Comparison of ENCODE assay signal across 19 cellular contexts in genomic region chr14:35858521-35859209, GRCh38. TPM values are rescaled to one million over a fixed set of nuclear protein-coding genes. Genes with fewer than 3 reads are reported as not detected.
A peak's percentile ranks its signal among the peaks of the same experiment; 100 is the strongest.
DNase-seq lines count a peak whose midpoint lies in the region; ATAC-seq, FAIRE-seq and TF ChIP-seq lines count a peak whose summit lies in the region.
"Had no signal": no experiment of that assay in that cellular context is flagged by ENCODE, and none has a peak within 500 bp of the region (broad histone marks: within the 10 kb centered on the region; RNA-seq: fewer than 3 reads in every experiment).

No MANE protein-coding gene starts in this region.

- 90% methylated on average over 7 of the region's 7 CpGs for WGBS in SK-N-SH (ENCODE audit: low lambda C conversion rate)
- WGBS in right lobe of liver (ENCODE audit: insufficient coverage, low coverage, low lambda C conversion rate, missing lambda C conversion rate): 92% methylated on average over 3 of the region's 7 CpGs
- WGBS in gastroesophageal sphincter (ENCODE audit: low coverage in 1 of 2), 2 donors: 93 to 100% methylated on average over 3 to 4 of the region's 7 CpGs

- peak; percentile 6 for DNase-seq in H54 (ENCODE audit: insufficient read length, low spot score)
- no peak for DNase-seq in SK-N-SH
- DNase-seq in myocyte (ENCODE audit: low read depth): peak; percentile 32
- no peak for DNase-seq in activated CD4-positive, CD25-positive, alpha-beta regulatory T cell (lab: John Stamatoyannopoulos, UW)
- DNase-seq in right lobe of liver: no peak
- no peak for DNase-seq in left cardiac atrium
- DNase-seq: amygdala; DMS 273 treated with DMSO at 0.1 percent for 48 hours; left ventricle myocardium inferior; NCI-H1105; NCI-H2107; stimulated activated CD4-positive, alpha-beta T cell treated with anti-CD3 and anti-CD28 coated beads, Interleukin-4, amount 100 ng/mL, for 4 hours had no signal

- H3K27ac ChIP-seq in SK-N-SH (ENCODE audit: low read depth in 2 of 2, low read length in 1 of 2) (no peak overlapping the region), right lobe of liver (no peak overlapping the region), gastroesophageal sphincter (no peak overlapping the region)
- H3K27ac ChIP-seq: coronary artery, left ventricle myocardium inferior, skin epidermis, VCaP had no signal

- CTCF ChIA-PET in SK-N-SH (lab: Yijun Ruan, JAX): interaction anchor here (0.7 to 1.2 kb wide), 2 partner anchors 37 to 100 kb away, joined by 3 read pairs; no protein-coding TSS in a partner anchor

- H3K4me3 ChIP-seq in SK-N-SH (ENCODE audit: low read depth in 2 of 2, low read length in 1 of 2): no peak overlapping the region
- H3K4me3 ChIP-seq in right lobe of liver: no peak overlapping the region
- no peak overlapping the region for H3K4me3 ChIP-seq in gastroesophageal sphincter
- H3K4me3 ChIP-seq: coronary artery, left ventricle myocardium inferior, skin epidermis had no signal

- H3K4me1 ChIP-seq in SK-N-SH (ENCODE audit: control insufficient read depth in 1 of 2, insufficient read depth in 2 of 2, low read depth in 1 of 2, low read length in 1 of 2) (peaks cover 0 to 8% of the 10 kb centered on the region in 2 experiments; a peak in 2 of 4 replicates), right lobe of liver (no peaks in the 10 kb centered on the region), gastroesophageal sphincter (no peaks in the 10 kb centered on the region)

- H3K9me2 ChIP-seq in SK-N-SH: no peaks in the 10 kb centered on the region

- H2AFZ ChIP-seq in SK-N-SH (ENCODE audit: low read depth): no peak overlapping the region

- TF ChIP-seq POLR2A in H54 (IDR thresholded peaks at IDR 0.05; ENCODE audit: low read depth, low read length) (no peak), right lobe of liver (IDR thresholded peaks at IDR 0.05) (no peak), gastroesophageal sphincter (IDR thresholded peaks at IDR 0.05) (no peak)

- FAIRE-seq in H54 (lab: Jason Lieb, UNC): no peak
- FAIRE-seq: GM18507, RCC 7860 had no signal

- peak; percentile 90 for ATAC-seq in esophagus mucosa
- ATAC-seq in right lobe of liver: no peak
- no peak for ATAC-seq in left cardiac atrium
- ATAC-seq in gastroesophageal sphincter: no peak

- no peak for TF ChIP-seq EP300 in SK-N-SH (IDR thresholded peaks at IDR 0.05; ENCODE audit: borderline replicate concordance in 1 of 2, low read depth in 1 of 2, low read length in 1 of 2)
- no peak for TF ChIP-seq EP300 in gastroesophageal sphincter (IDR thresholded peaks at IDR 0.05)

- H3K27me3 ChIP-seq in SK-N-SH (ENCODE audit: insufficient read depth): no peaks in the 10 kb centered on the region
- no peaks in the 10 kb centered on the region for H3K27me3 ChIP-seq in right lobe of liver
- no peaks in the 10 kb centered on the region for H3K27me3 ChIP-seq in gastroesophageal sphincter

- intact Hi-C loops in right lobe of liver (cut with DNase I): no loop called here
- intact Hi-C loops in left cardiac atrium (cut with DNase I): no loop called here

- POLR2A ChIA-PET in SK-N-SH (lab: Yijun Ruan, JAX): no interaction called here

- H3K4me2 ChIP-seq in SK-N-SH: no peak overlapping the region

- TF ChIP-seq CTCF in SK-N-SH (IDR thresholded peaks at IDR 0.05): no peak
- no peak for TF ChIP-seq CTCF in right lobe of liver (IDR thresholded peaks at IDR 0.05)
- no peak for TF ChIP-seq CTCF in gastroesophageal sphincter (IDR thresholded peaks at IDR 0.05)

- H3K9me3 ChIP-seq in SK-N-SH (no peaks in the 10 kb centered on the region), right lobe of liver (no peaks in the 10 kb centered on the region), gastroesophageal sphincter (no peaks in the 10 kb centered on the region)
- H3K9me3 ChIP-seq: left ventricle myocardium inferior had no signal

- no peaks in the 10 kb centered on the region for H3F3A ChIP-seq in SK-N-SH (replicated peaks; ENCODE audit: insufficient read depth)

- no peak for TF ChIP-seq RAD21 in SK-N-SH (IDR thresholded peaks at IDR 0.05; ENCODE audit: low read length)

- no peak overlapping the region for H3K9ac ChIP-seq in SK-N-SH

- no peaks in the 10 kb centered on the region for H4K20me1 ChIP-seq in SK-N-SH (ENCODE audit: insufficient read depth)

- H3K36me3 ChIP-seq in SK-N-SH (replicated peaks in 1 of 2; ENCODE audit: control insufficient read depth in 1 of 2, insufficient read depth in 2 of 2, low read length in 1 of 2) (peaks cover 13 to 14% of the 10 kb centered on the region in 2 experiments), right lobe of liver (peaks cover 0 to 5% (median 1%) of the 10 kb centered on the region in 4 donors), gastroesophageal sphincter (peaks cover 0 to 35% of the 10 kb centered on the region in 2 donors)

- H3K79me2 ChIP-seq in SK-N-SH (ENCODE audit: insufficient read depth): no peaks in the 10 kb centered on the region; the same call in 1 of the 2 replicates

TF ChIP-seq in SK-N-SH, 30 proteins besides CTCF, POLR2A, EP300 and RAD21:
- TF ChIP-seq YY1 (IDR thresholded peaks at IDR 0.05; ENCODE audit: low read depth): no peak
- no peak for TF ChIP-seq ZBTB33 (IDR thresholded peaks at IDR 0.05; ENCODE audit: borderline replicate concordance, low read depth)
- no peak for TF ChIP-seq FOXM1 (IDR thresholded peaks at IDR 0.05; ENCODE audit: low read depth)
- 0 out of 2 replicates have a peak, but pooled peaks have one; percentile 23 for TF ChIP-seq FOSL2 (IDR thresholded peaks at IDR 0.05; ENCODE audit: borderline replicate concordance, low read depth)

RNA-seq across cellular contexts. Expression of gene BRMS1L, which starts 32.5 kb away (rescaled TPM):
- polyA plus RNA-seq in SK-N-SH (2012; rRNA removed): 7.1 and 9.1 TPM in 2 replicates
- 9.7 and 11.0 TPM in 2 replicates for polyA plus RNA-seq in SK-N-SH (2012; cell fraction: cytosol; rRNA removed)
- 3.0 and 9.3 TPM in 2 replicates for polyA plus RNA-seq in SK-N-SH (2012; cell fraction: nucleus; rRNA removed)
- total RNA-seq in esophagus mucosa (6.9 TPM), myocyte (12.4 and 26.3 TPM in 2 replicates), right lobe of liver (1 to 10 TPM; 2.3 to 6.2 (median 3.3) TPM), left cardiac atrium (10 to 100 TPM in 1 of 2 donors, 1 to 10 TPM in 1; 9.7 to 15.3 TPM), gastroesophageal sphincter (1 to 10 TPM; 5.4 to 8.9 (median 7.0) TPM)
- 7.0 TPM for polyA plus RNA-seq in myocyte (2012)

RNA-seq across cellular contexts. Expression of gene RALGAPA1, which starts 49.6 kb away (rescaled TPM):
- 3.6 and 4.4 TPM in 2 replicates for polyA plus RNA-seq in SK-N-SH (2012; rRNA removed)
- 3.9 and 4.1 TPM in 2 replicates for polyA plus RNA-seq in SK-N-SH (2012; cell fraction: cytosol; rRNA removed)
- polyA plus RNA-seq in SK-N-SH (2012; cell fraction: nucleus; rRNA removed): 8.0 and 15.5 TPM in 2 replicates
- 41.8 TPM for total RNA-seq in esophagus mucosa
- 23.3 and 25.0 TPM in 2 replicates for total RNA-seq in myocyte
- polyA plus RNA-seq in myocyte (2012): 4.9 TPM
- total RNA-seq in right lobe of liver: 10 to 100 TPM; 16.2 to 23.3 (median 19.7) TPM
- 10 to 100 TPM; 30.4 to 40.8 TPM for total RNA-seq in left cardiac atrium
- 10 to 100 TPM; 46.6 to 97.4 (median 69.4) TPM for total RNA-seq in gastroesophageal sphincter

Comparison
In these comparisons a context has a peak if more than half of its experiments do, and no peak if none do; other contexts are left out.
1. DNase-seq: peak in H54 (single experiment) and myocyte (single experiment); none in SK-N-SH (single experiment), activated CD4-positive, CD25-positive, alpha-beta regulatory T cell (0 of 4), right lobe of liver (0 of 3) and left cardiac atrium (single experiment).